ENCODE assay signal across 8 cellular contexts in the genomic region with DNA sequence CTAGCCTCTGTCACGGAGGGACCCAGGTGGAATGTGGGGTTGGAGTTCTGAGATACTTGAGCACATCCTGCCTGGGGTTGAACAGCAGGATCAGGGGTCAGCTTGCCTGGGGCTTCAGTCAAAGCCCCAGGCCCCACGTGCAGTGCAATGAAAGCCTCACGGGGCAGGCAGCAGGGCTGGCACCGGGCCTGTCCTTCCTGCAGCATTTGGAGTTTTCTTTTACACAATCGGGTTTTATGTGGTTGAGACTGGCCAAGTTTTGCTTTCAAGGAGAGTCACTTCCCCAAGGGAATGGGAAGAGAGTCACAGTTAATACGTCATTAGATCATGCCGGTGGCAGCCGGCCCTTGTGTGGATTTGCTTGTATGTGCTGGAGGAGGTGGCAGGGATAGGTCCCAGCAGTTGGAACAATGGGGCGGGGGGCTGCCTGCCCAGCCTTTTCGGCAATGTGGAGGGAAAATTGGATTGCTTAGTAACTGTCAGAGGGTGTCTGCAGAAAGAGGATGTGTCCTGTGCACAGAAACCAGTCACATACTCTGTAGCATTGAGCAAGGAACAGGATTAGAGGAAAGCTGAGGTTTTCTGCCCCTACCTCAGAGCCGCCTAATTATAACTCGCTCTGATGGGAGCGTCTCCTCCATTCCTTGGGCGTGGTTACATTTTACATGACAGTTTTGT. TPM values are rescaled to one million over a fixed set of nuclear protein-coding genes. Genes with fewer than 3 reads are reported as not detected.
DNase-seq lines count a peak whose midpoint lies in the region; ATAC-seq and TF ChIP-seq lines count a peak whose summit lies in the region.

No MANE protein-coding gene starts in this region.

- WGBS in mesodermal cell (ENCODE audit: insufficient coverage in 2 of 2), 2 experiments: 69 to 77% methylated on average over 11 to 12 of the region's 14 CpGs

- no peak for ATAC-seq in GM19397 (IDR thresholded peaks at IDR 0.05; ENCODE audit: unreplicated experiment)

- H3K4me3 ChIP-seq in MG63: no peak overlapping the region
- peak overlapping the region; percentile 36 for H3K4me3 ChIP-seq in coronary artery
- no peak overlapping the region for H3K4me3 ChIP-seq in mesodermal cell (ENCODE audit: extremely low read depth, insufficient read depth, low read length, poor library complexity, severe bottlenecking)

- H3K9me3 ChIP-seq in MG63 (0 out of 2 replicates have a peak, but pooled peaks cover 1% of the 10 kb centered on the region), mesodermal cell (ENCODE audit: control insufficient read depth, low read length) (peaks cover 3% of the 10 kb centered on the region)

- peaks cover 13% of the 10 kb centered on the region for H3K36me3 ChIP-seq in MG63
- peaks cover 14% of the 10 kb centered on the region for H3K36me3 ChIP-seq in mesodermal cell (ENCODE audit: control insufficient read depth, insufficient read depth, low read length)

- TF ChIP-seq CTCF in coronary artery (IDR thresholded peaks at IDR 0.05): no peak

- H3K27ac ChIP-seq in coronary artery (peak overlapping the region; percentile 73 to 87), mesodermal cell (ENCODE audit: low read depth, low read length, severe bottlenecking) (peak overlapping the region; percentile 53)

- DNase-seq in A172 (ENCODE audit: low spot score) (peak; percentile 44), MG63 (peak; percentile 70), coronary artery (ENCODE audit: low spot score) (peak; percentile 90)
- DNase-seq in activated CD4-positive, CD25-positive, alpha-beta regulatory T cell treated with anti-CD3 and anti-CD28 coated beads, Interleukin-2, amount 50 U/mL, for 72 hours: no peak
- DNase-seq in activated CD4-positive, alpha-beta T cell treated with anti-CD3 and anti-CD28 coated beads, Interleukin-2, amount 50 U/mL, for 1 hour: no peak
- DNase-seq in stimulated activated CD4-positive, alpha-beta T cell treated with anti-CD3 and anti-CD28 coated beads, Interleukin-1b, Interleukin-23, amount 100 ng/mL, for 48 hours: no peak

- peaks cover 45% of the 10 kb centered on the region for H3K4me1 ChIP-seq in mesodermal cell (ENCODE audit: control insufficient read depth, insufficient read depth, low read length, poor library complexity, severe bottlenecking)

- H3K27me3 ChIP-seq in MG63: no peaks in the 10 kb centered on the region

RNA-seq across cellular contexts. Expression of gene RMI2, which starts 4.5 kb away (rescaled TPM):
- total RNA-seq in A172 (2014; rRNA removed; shearing (Covaris generic)): 29.8 and 33.7 TPM in 2 replicates
- 25.8 and 27.4 TPM in 2 replicates for total RNA-seq in MG63 (2014; rRNA removed; shearing (Covaris generic); ENCODE audit: low replicate concordance)
- 30.7 TPM for polyA plus RNA-seq in mesodermal cell (2013, experiment 1 of 2)
- polyA plus RNA-seq in mesodermal cell (2013, experiment 2 of 2): 32.0 TPM

Comparison
In these comparisons a context has a peak if more than half of its experiments do, and no peak if none do; other contexts are left out.
1. DNase-seq: peak in A172 (single experiment), MG63 (single experiment) and coronary artery (single experiment); none in activated CD4-positive, CD25-positive, alpha-beta regulatory T cell treated with anti-CD3 and anti-CD28 coated beads, Interleukin-2, amount 50 U/mL, for 72 hours (single experiment), activated CD4-positive, alpha-beta T cell treated with anti-CD3 and anti-CD28 coated beads, Interleukin-2, amount 50 U/mL, for 1 hour (single experiment) and stimulated activated CD4-positive, alpha-beta T cell treated with anti-CD3 and anti-CD28 coated beads, Interleukin-1b, Interleukin-23, amount 100 ng/mL, for 48 hours (single experiment).